In genomic region chrX:72181178-72182125, GRCh38 we compare ENCODE assay signal across 1 cellular context.
A peak's percentile ranks its signal among the peaks of the same experiment; 100 is the strongest.
TF ChIP-seq lines count a peak whose summit lies in the region.

TSS of gene PIN4 (plus strand) at chrX:72181757. CDS start at chrX:72181786, 29 bp downstream.

TF ChIP-seq in K562, 482 proteins besides CTCF, POLR2A, EP300 and RAD21 (continued from another document):
- TF ChIP-seq, protein P1, sequence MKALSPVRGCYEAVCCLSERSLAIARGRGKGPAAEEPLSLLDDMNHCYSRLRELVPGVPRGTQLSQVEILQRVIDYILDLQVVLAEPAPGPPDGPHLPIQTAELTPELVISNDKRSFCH (CRISPR knock-in tag; IDR thresholded peaks at IDR 0.05), result no peak
- TF ChIP-seq, protein P1 (tag; IDR thresholded peaks at IDR 0.05), result no peak
- TF ChIP-seq, protein P2, sequence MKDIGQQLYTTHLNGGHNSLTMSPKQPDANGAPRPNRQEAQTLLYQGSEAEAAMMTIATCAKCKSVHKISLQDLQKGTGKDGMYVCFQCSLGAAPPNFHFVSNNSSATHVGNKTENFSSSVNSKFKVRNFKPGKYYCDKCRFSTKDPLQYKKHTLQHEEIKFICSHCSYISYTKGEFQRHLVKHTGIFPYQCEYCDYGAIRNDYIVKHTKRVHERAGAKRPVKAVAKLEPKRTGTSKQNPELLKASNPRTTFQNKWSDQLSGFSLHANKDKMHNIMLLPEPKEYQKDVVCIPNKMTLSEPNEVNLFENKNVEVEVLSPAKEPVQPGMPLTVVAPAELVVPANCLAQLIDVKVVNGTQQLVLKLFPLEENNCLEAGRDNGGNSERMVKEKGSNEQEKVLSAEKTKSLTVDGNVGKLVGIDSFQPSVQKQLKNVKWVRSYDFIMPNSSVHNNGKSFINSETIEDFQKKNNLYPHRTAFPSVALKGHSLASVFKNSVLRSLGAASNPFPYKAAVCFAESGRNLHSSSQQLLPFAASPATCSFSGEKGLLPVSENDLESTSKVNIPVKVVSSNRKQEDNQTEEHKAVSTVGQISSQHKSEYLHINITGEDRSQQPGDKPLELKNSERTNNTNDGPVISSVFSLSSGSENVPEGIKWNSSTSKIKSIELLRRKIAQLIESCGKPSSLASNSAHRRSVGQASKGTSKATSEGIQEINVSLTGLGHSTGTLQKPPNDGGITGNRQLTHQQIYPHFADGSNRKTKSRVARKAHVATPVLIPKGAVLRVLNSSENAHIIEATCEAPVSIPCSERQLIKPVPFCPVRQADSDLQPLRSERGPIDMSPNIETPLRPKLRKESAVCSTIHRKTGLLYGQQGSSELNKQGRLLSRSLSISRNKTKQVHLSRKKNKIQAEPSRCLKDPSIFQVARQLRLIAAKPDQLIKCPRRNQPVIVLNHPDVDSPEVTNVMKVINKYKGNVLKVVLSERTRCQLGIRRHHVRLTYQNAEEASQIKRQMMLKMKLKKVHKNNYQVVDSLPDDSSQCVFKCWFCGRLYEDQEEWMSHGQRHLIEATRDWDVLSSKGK (CRISPR knock-in tag; IDR thresholded peaks at IDR 0.05), result no peak
- TF ChIP-seq NCOA2 (IDR thresholded peaks at IDR 0.05; ENCODE audit: partially characterized antibody in 2 of 2) (peak in 1 of 2 experiments; percentile 97), MYC (IDR thresholded peaks at IDR 0.05; ENCODE audit: low read depth, low read length) (0 out of 2 replicates have a peak, but pooled peaks have one; percentile 21), MYC (CRISPR knock-in tag; IDR thresholded peaks at IDR 0.05; ENCODE audit: borderline replicate concordance, low read depth) (no peak)
